In the genomic region with DNA sequence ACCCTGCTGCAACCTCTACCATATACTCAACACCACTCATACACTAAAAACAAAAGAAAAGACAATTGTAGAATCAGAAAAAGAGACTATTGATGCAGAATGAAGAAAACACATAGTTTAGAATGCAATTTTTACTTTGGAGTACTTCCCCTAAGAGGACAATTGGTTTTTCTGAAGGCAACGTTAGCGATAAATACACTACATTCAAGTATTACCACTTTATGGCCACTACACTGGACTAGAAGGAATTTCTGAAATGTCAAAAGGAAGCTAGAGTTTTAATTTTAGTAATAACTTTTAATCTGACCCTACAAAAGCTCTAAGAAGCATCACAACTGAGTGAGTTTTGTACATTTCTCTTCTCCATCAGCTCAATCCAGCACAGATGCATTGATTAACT, we compare ENCODE assay signal across 32 cellular contexts. TPM values are rescaled to one million over a fixed set of nuclear protein-coding genes. Genes with fewer than 3 reads are reported as not detected.
DNase-seq lines count a peak whose midpoint lies in the region; ATAC-seq, FAIRE-seq and TF ChIP-seq lines count a peak whose summit lies in the region.
"Had no signal": no experiment of that assay in that cellular context is flagged by ENCODE, and none has a peak within 500 bp of the region (broad histone marks: within the 10 kb centered on the region; RNA-seq: fewer than 3 reads in every experiment).

No MANE protein-coding gene starts in this region.

- H3K27me3 Mint-ChIP-seq in astrocyte (ENCODE audit: low read depth, unreplicated experiment) = no peaks in the 10 kb centered on the region
- H3K27me3 Mint-ChIP-seq: B cell, brain had no signal

- intact Hi-C loops in Right ventricle myocardium inferior (cut with DNase I) (loop anchor here (5.0 to 10.0 kb wide), 2 partner anchors 184 to 692 kb away; no protein-coding TSS in a partner anchor), transverse colon (cut with DNase I; ENCODE audit: low total_unique reads) (no loop called here), uterus (cut with DNase I; ENCODE audit: low total_unique reads) (no loop called here)

- H3K4me2 ChIP-seq in astrocyte (ENCODE audit: low read length) = no peak overlapping the region

- no peak overlapping the region for H3K9ac ChIP-seq in astrocyte (ENCODE audit: low read length)

- TF ChIP-seq CTCF in cardiac muscle cell (IDR thresholded peaks at IDR 0.05; ENCODE audit: low read depth, low read length) = no peak
- TF ChIP-seq CTCF in astrocyte (IDR thresholded peaks at IDR 0.05; ENCODE audit: insufficient read depth, low read depth, low read length) = no peak
- TF ChIP-seq CTCF in transverse colon (IDR thresholded peaks at IDR 0.05) = no peak
- no peak for TF ChIP-seq CTCF in uterus (IDR thresholded peaks at IDR 0.05)

- H3K36me3 Mint-ChIP-seq in astrocyte (ENCODE audit: low read depth, unreplicated experiment) = peaks cover 8% of the 10 kb centered on the region

- no peak for FAIRE-seq in astrocyte (lab: Jason Lieb, UNC)
- FAIRE-seq: A204.1 had no signal

- no peak overlapping the region for H2AFZ ChIP-seq in astrocyte (ENCODE audit: low read depth, low read length)

- in situ Hi-C loops in transverse colon (cut with MboI; ENCODE audit: low pct_ligation_motif_present in 1 of 4, low pct_unique_long_range_greater_than_20kb in 1 of 4, low sequenced_read_pairs in 3 of 4) = no loop called here

- peaks cover 9% of the 10 kb centered on the region for H3K79me2 ChIP-seq in astrocyte (ENCODE audit: insufficient read depth, low read length)

- H3K27me3 ChIP-seq in cardiac muscle cell (no peaks in the 10 kb centered on the region), astrocyte (ENCODE audit: insufficient read depth, low read length) (no peaks in the 10 kb centered on the region), muscle layer of duodenum (ENCODE audit: low read depth, low read length) (no peaks in the 10 kb centered on the region), transverse colon (no peaks in the 10 kb centered on the region), uterus (no peaks in the 10 kb centered on the region)
- H3K27me3 ChIP-seq: right lobe of liver had no signal

- no peaks in the 10 kb centered on the region for H3K9me3 Mint-ChIP-seq in astrocyte (ENCODE audit: unreplicated experiment)
- H3K9me3 Mint-ChIP-seq: activated T-helper 1 cell treated with anti-CD3 and anti-CD28 coated beads, Interleukin-12 subunit alpha, Interleukin-12 subunit beta, Interleukin-2, Interleukin-4 antibody, amounts not matched to agents 30 ng/mL and 10 ng/mL and 1 ng/mL, durations not matched to agents 14 hours and 24 hours and 36 hours; brain; CD8-positive, alpha-beta T cell; immature natural killer cell had no signal

- H3K27ac ChIP-seq in cardiac muscle cell = peak overlapping the region; percentile 91
- peak overlapping the region; percentile 75 for H3K27ac ChIP-seq in astrocyte (ENCODE audit: low read depth, low read length)
- peak overlapping the region; percentile 76 for H3K27ac ChIP-seq in muscle layer of duodenum (ENCODE audit: low read length)
- H3K27ac ChIP-seq in transverse colon = peak overlapping the region in 3 of 4 donors; percentile 65 to 79 (median 70)
- peak overlapping the region in 1 of 2 donors; percentile 65 for H3K27ac ChIP-seq in uterus
- H3K27ac ChIP-seq in caudate nucleus (ENCODE audit: low read depth, low read length) = no peak overlapping the region
- H3K27ac ChIP-seq: right lobe of liver, SK-N-MC had no signal

- DNase-seq in cardiac muscle cell (ENCODE audit: low read depth in 1 of 2, low spot score in 1 of 2) (no peak), Right ventricle myocardium inferior (ENCODE audit: missing footprints) (no peak), astrocyte (ENCODE audit: low read depth) (no peak), transverse colon (no peak), uterus (no peak), caudate nucleus (lab: John Stamatoyannopoulos, UW) (no peak)
- DNase-seq: activated CD4-positive, alpha-beta T cell treated with anti-CD3 and anti-CD28 coated beads, Interleukin-2, amount 50 U/mL, for 4 hours; activated naive CD4-positive, alpha-beta T cell treated with Interleukin-2 at 50 U/mL for 16 hours; CD8-positive, alpha-beta T cell; effector CD4-positive, alpha-beta T cell; GOT3; immature natural killer cell; left colon; mesenchymal stem cell; MM.1S; NCI-H1105 treated with DMSO at 0.1 percent for 48 hours; NCI-H187 treated with DMSO at 0.1 percent for 48 hours; NCI-H2171 treated with DMSO at 0.1 percent for 48 hours; NCI-H510A; OCI-M1; posterior cingulate gyrus; right lobe of liver; stimulated activated CD4-positive, alpha-beta T cell treated with anti-CD3 and anti-CD28 coated beads, Interleukin-4, amount 100 ng/mL, for 1 hour; T-helper 1 cell had no signal

- no peak for TF ChIP-seq POLR2A in transverse colon (IDR thresholded peaks at IDR 0.05)
- no peak for TF ChIP-seq POLR2A in uterus (IDR thresholded peaks at IDR 0.05)

- H3K4me3 ChIP-seq in cardiac muscle cell (no peak overlapping the region), astrocyte (ENCODE audit: insufficient read depth, low read depth, low read length) (no peak overlapping the region), muscle layer of duodenum (ENCODE audit: low read depth in 1 of 2, low read length in 2 of 2) (no peak overlapping the region), transverse colon (no peak overlapping the region), uterus (no peak overlapping the region)
- H3K4me3 ChIP-seq: right lobe of liver, SK-N-MC had no signal

- no peak overlapping the region for H3K27ac Mint-ChIP-seq in astrocyte (ENCODE audit: unreplicated experiment)
- H3K27ac Mint-ChIP-seq: activated T-helper 1 cell treated with anti-CD3 and anti-CD28 coated beads, Interleukin-12 subunit alpha, Interleukin-12 subunit beta, Interleukin-2, Interleukin-4 antibody, amounts not matched to agents 30 ng/mL and 10 ng/mL and 1 ng/mL, durations not matched to agents 14 hours and 24 hours and 36 hours; B cell; CD8-positive, alpha-beta T cell; immature natural killer cell had no signal

- H3K9me3 ChIP-seq in cardiac muscle cell (ENCODE audit: low read depth) (no peaks in the 10 kb centered on the region), astrocyte (ENCODE audit: insufficient read depth, low read depth, low read length) (no peaks in the 10 kb centered on the region), muscle layer of duodenum (ENCODE audit: control insufficient read depth in 1 of 2, low read length in 2 of 2) (no peaks in the 10 kb centered on the region), transverse colon (no peaks in the 10 kb centered on the region), uterus (no peaks in the 10 kb centered on the region)
- H3K9me3 ChIP-seq: right lobe of liver had no signal

- WGBS in transverse colon (ENCODE audit: low coverage in 1 of 2), 2 donors = 86 to 90% methylated on average over 2 of the region's 2 CpGs

- no peak for TF ChIP-seq EP300 in transverse colon (IDR thresholded peaks at IDR 0.05; ENCODE audit: low read depth)

- peaks cover 3% of the 10 kb centered on the region for H3K36me3 ChIP-seq in cardiac muscle cell
- H3K36me3 ChIP-seq in astrocyte (ENCODE audit: insufficient read depth, low read length) = peaks cover 24% of the 10 kb centered on the region
- peaks cover under 1 to 9% of the 10 kb centered on the region in 2 donors for H3K36me3 ChIP-seq in muscle layer of duodenum (ENCODE audit: control insufficient read depth in 1 of 2, insufficient read depth in 2 of 2, low read length in 2 of 2)
- peaks cover 0 to 7% (median 3%) of the 10 kb centered on the region in 4 donors for H3K36me3 ChIP-seq in transverse colon
- no peaks in the 10 kb centered on the region for H3K36me3 ChIP-seq in uterus

- no peak overlapping the region for H3K4me3 Mint-ChIP-seq in astrocyte (ENCODE audit: unreplicated experiment)
- H3K4me3 Mint-ChIP-seq: activated T-helper 1 cell treated with anti-CD3 and anti-CD28 coated beads, Interleukin-12 subunit alpha, Interleukin-12 subunit beta, Interleukin-2, Interleukin-4 antibody, amounts not matched to agents 30 ng/mL and 10 ng/mL and 1 ng/mL, durations not matched to agents 14 hours and 24 hours and 36 hours; B cell; brain; CD8-positive, alpha-beta T cell; immature natural killer cell had no signal

- H3K4me1 ChIP-seq in cardiac muscle cell (ENCODE audit: low read depth) (peaks cover 24% of the 10 kb centered on the region), astrocyte (ENCODE audit: insufficient read depth, low read length) (peaks cover 22% of the 10 kb centered on the region), muscle layer of duodenum (ENCODE audit: control insufficient read depth in 1 of 2, insufficient read depth in 2 of 2, low read length in 2 of 2) (peaks cover 0 to 4% of the 10 kb centered on the region in 2 donors), transverse colon (peaks cover 0 to 13% (median 3%) of the 10 kb centered on the region in 4 donors), uterus (peaks cover 0 to 4% of the 10 kb centered on the region in 2 donors)
- H3K4me1 ChIP-seq: right lobe of liver had no signal

- ATAC-seq in Right ventricle myocardium inferior (no peak), HG03097 (IDR thresholded peaks at IDR 0.05; ENCODE audit: low FRiP score, unreplicated experiment) (no peak)
- ATAC-seq: activated CD4-positive, CD25-positive, alpha-beta regulatory T cell treated with anti-CD3 and anti-CD28 coated beads, Interleukin-2, amount 50 U/mL, for 24 hours; CD8-positive, alpha-beta T cell; left colon; right lobe of liver had no signal

- no peaks in the 10 kb centered on the region for H4K20me1 ChIP-seq in astrocyte (ENCODE audit: insufficient read depth, low read length)

- H3K4me1 Mint-ChIP-seq in astrocyte (ENCODE audit: low read depth, unreplicated experiment) = peaks cover 12% of the 10 kb centered on the region

RNA-seq across cellular contexts. Expression of gene PUM3, which starts 24.7 kb away (rescaled TPM):
- 12.5 and 32.5 TPM in 2 replicates for total RNA-seq in cardiac muscle cell
- polyA plus RNA-seq in cardiac muscle cell = 27.5 and 40.2 TPM in 2 replicates
- total RNA-seq in Right ventricle myocardium inferior = 15.3 TPM
- 58.0 and 64.2 TPM in 2 replicates for total RNA-seq in astrocyte
- 10 to 100 TPM in 3 of 4 donors, 1 to 10 TPM in 1; 8.6 to 35.6 (median 13.9) TPM for total RNA-seq in transverse colon
- 10 to 100 TPM; 18.4 to 64.8 (median 38.2) TPM for total RNA-seq in uterus
